Comparison of ENCODE assay signal across 1 cellular context in genomic region chr1:226001852-226002666, GRCh38.
TF ChIP-seq lines count a peak whose summit lies in the region.

No MANE protein-coding gene starts in this region.

TF ChIP-seq in K562, 482 proteins besides CTCF, POLR2A, EP300 and RAD21 (continued from another document and continues in another):
- TF ChIP-seq ZNF318 (IDR thresholded peaks at IDR 0.05; ENCODE audit: borderline replicate concordance in 1 of 2, low read depth in 1 of 2) (peak in 1 of 2 experiments; percentile 81; a peak in 1 of 4 replicates), CBX1 (IDR thresholded peaks at IDR 0.05; ENCODE audit: low read depth) (no peak), C11orf30 (IDR thresholded peaks at IDR 0.05; ENCODE audit: low read depth) (no peak), CBX5 (IDR thresholded peaks at IDR 0.05; ENCODE audit: borderline replicate concordance, low read depth) (no peak), BRF1 (IDR thresholded peaks at IDR 0.05; ENCODE audit: borderline replicate concordance, extremely low read depth, insufficient read length) (no peak), TARDBP (IDR thresholded peaks at IDR 0.05) (no peak), ZNF165 (CRISPR knock-in tag; IDR thresholded peaks at IDR 0.05; ENCODE audit: borderline replicate concordance) (no peak), HDAC8 (tag; IDR thresholded peaks at IDR 0.05) (0 out of 2 replicates have a peak, but pooled peaks have one; percentile 50), RUNX1 (IDR thresholded peaks at IDR 0.05; ENCODE audit: low read depth) (no peak), RBM34 (IDR thresholded peaks at IDR 0.05; ENCODE audit: borderline replicate concordance, insufficient read depth, low read length) (no peak), NFE2L1 (tag; IDR thresholded peaks at IDR 0.05; ENCODE audit: borderline replicate concordance, low read depth) (no peak), FOXA3 (CRISPR knock-in tag; conservative IDR thresholded peaks at IDR 0.05 in 1 of 2, IDR thresholded peaks at IDR 0.05 in 1 of 2) (peak in 1 of 2 experiments; percentile 60; a peak in 1 of 4 replicates), PHF20 (IDR thresholded peaks at IDR 0.05; ENCODE audit: partially characterized antibody) (no peak), ATF4 (CRISPR knock-in tag; IDR thresholded peaks at IDR 0.05) (no peak), USF1 (CRISPR knock-in tag; IDR thresholded peaks at IDR 0.05) (peak; percentile 73; the same call in 1 of the 2 replicates), HMG20A (CRISPR knock-in tag; conservative IDR thresholded peaks at IDR 0.05) (no peak), ZNF143 (CRISPR knock-in tag; IDR thresholded peaks at IDR 0.05) (no peak), ZNF609 (CRISPR knock-in tag; IDR thresholded peaks at IDR 0.05; ENCODE audit: borderline replicate concordance) (no peak), SP2 (IDR thresholded peaks at IDR 0.05; ENCODE audit: extremely low read depth, low read depth, low read length, poor library complexity, severe bottlenecking) (no peak), ZNF449 (CRISPR knock-in tag; IDR thresholded peaks at IDR 0.05) (no peak; the same call in 1 of the 2 replicates), TOE1 (IDR thresholded peaks at IDR 0.05; ENCODE audit: borderline replicate concordance) (no peak; the same call in 1 of the 2 replicates), TOE1 (CRISPR knock-in tag; IDR thresholded peaks at IDR 0.05; ENCODE audit: borderline replicate concordance, low read depth) (no peak), TAL1 (IDR thresholded peaks at IDR 0.05) (no peak; the same call in 1 of the 2 replicates), POLR2B (IDR thresholded peaks at IDR 0.05; ENCODE audit: low read depth, partially characterized antibody) (no peak), ZNF41 (CRISPR knock-in tag; conservative IDR thresholded peaks at IDR 0.05) (no peak), MCM3 (IDR thresholded peaks at IDR 0.05) (no peak), PURB (CRISPR knock-in tag; IDR thresholded peaks at IDR 0.05; ENCODE audit: low read depth) (no peak), BACH1 (tag; IDR thresholded peaks at IDR 0.05) (no peak), SRSF1 (IDR thresholded peaks at IDR 0.05; ENCODE audit: low read depth, low read length) (no peak), ARID4B (CRISPR knock-in tag; IDR thresholded peaks at IDR 0.05) (no peak; the same call in 1 of the 2 replicates), PRPF4 (IDR thresholded peaks at IDR 0.05; ENCODE audit: insufficient read depth, low read depth, low read length, poor library complexity, severe bottlenecking) (no peak), POLR2G (IDR thresholded peaks at IDR 0.05; ENCODE audit: low read depth, low read length) (no peak), MBD2 (IDR thresholded peaks at IDR 0.05; ENCODE audit: borderline replicate concordance, low read depth) (no peak), ETV5 (CRISPR knock-in tag; IDR thresholded peaks at IDR 0.05; ENCODE audit: low read depth) (no peak), FOXP1 (CRISPR knock-in tag; IDR thresholded peaks at IDR 0.05) (peak; percentile 59), ZNF668 (CRISPR knock-in tag; IDR thresholded peaks at IDR 0.05) (no peak), CREB3 (tag; conservative IDR thresholded peaks at IDR 0.05; ENCODE audit: low read depth) (peak; percentile 37; the same call in 1 of the 2 replicates), DACH1 (IDR thresholded peaks at IDR 0.05; ENCODE audit: partially characterized antibody) (peak; percentile 11)
